ENCODE assay signal across 9 cellular contexts in genomic region chr3:197949191-197949766, GRCh38. TPM values are rescaled to one million over a fixed set of nuclear protein-coding genes. Genes with fewer than 3 reads are reported as not detected.
DNase-seq lines count a peak whose midpoint lies in the region; TF ChIP-seq lines count a peak whose summit lies in the region.
"Had no signal": no experiment of that assay in that cellular context is flagged by ENCODE, and none has a peak within 500 bp of the region (broad histone marks: within the 10 kb centered on the region; RNA-seq: fewer than 3 reads in every experiment).

No MANE protein-coding gene starts in this region.

- CTCF ChIA-PET in OCI-LY7 (lab: Charles Lee; ENCODE audit: unreplicated experiment), result no interaction called here

- H3K36me3 ChIP-seq in OCI-LY7 (ENCODE audit: insufficient read depth, low read length), result peaks cover 41% of the 10 kb centered on the region
- peaks cover 4 to 5% of the 10 kb centered on the region in 2 donors for H3K36me3 ChIP-seq in esophagus (ENCODE audit: control insufficient read depth in 2 of 2, insufficient read depth in 2 of 2, low read length in 1 of 2)
- peaks cover 0 to 18% of the 10 kb centered on the region in 2 donors for H3K36me3 ChIP-seq in prostate gland

- WGBS in esophagus, 2 donors, result 19 to 20% methylated on average over 16 of the region's 16 CpGs
- WGBS in prostate gland, result 19% methylated on average over 16 of the region's 16 CpGs

- BruUV-seq in OCI-LY7 (replicated peaks; lab: Mats Ljungman, UMichigan), result TSS peak; percentile 45

- peak overlapping the region; percentile 75 for H2AFZ ChIP-seq in OCI-LY7 (ENCODE audit: low read length)

- H3K9me2 ChIP-seq in OCI-LY7 (ENCODE audit: insufficient read depth, low read length), result no peaks in the 10 kb centered on the region

- H3K4me3 ChIP-seq in GM12865 (ENCODE audit: low read depth, low read length) (peak overlapping the region; percentile 94), OCI-LY7 (ENCODE audit: low read depth, low read length, poor library complexity, severe bottlenecking) (peak overlapping the region; percentile 84), esophagus (ENCODE audit: low read depth in 1 of 2, low read length in 2 of 2) (peak overlapping the region; percentile 44 to 99), prostate gland (peak overlapping the region; percentile 58 to 63)

- peak overlapping the region; percentile 77 for H3K4me2 ChIP-seq in OCI-LY7 (ENCODE audit: low read length)

- H3K4me1 ChIP-seq in OCI-LY7 (ENCODE audit: insufficient read depth, low read length, poor library complexity, severe bottlenecking) (peaks cover 36% of the 10 kb centered on the region), esophagus (ENCODE audit: control insufficient read depth in 2 of 2, insufficient read depth in 2 of 2, low read length in 1 of 2) (peaks cover 0 to 2% of the 10 kb centered on the region in 2 donors), prostate gland (replicated peaks) (peaks cover 12% of the 10 kb centered on the region)

- H3K79me2 ChIP-seq in OCI-LY7 (ENCODE audit: insufficient read depth, low read depth, low read length), result peaks cover 43% of the 10 kb centered on the region

- H3K27ac ChIP-seq in OCI-LY7 (ENCODE audit: low read depth, low read length, poor library complexity, severe bottlenecking) (peak overlapping the region; percentile 57), esophagus (ENCODE audit: low read depth in 2 of 2, low read length in 1 of 2) (peak overlapping the region; percentile 73 to 94), prostate gland (peak overlapping the region; percentile 88 to 91)

- no peak for DNase-seq in GM12865 (ENCODE audit: low read depth)
- no peak for DNase-seq in OCI-LY7 (ENCODE audit: low spot score)
- DNase-seq in prostate gland (ENCODE audit: low spot score), result no peak
- DNase-seq in AG20443 (ENCODE audit: low spot score), result no peak
- DNase-seq in GDM1 (lab: John Stamatoyannopoulos, UW), result no peak
- DNase-seq in NCI-H510A (lab: John Stamatoyannopoulos, UW), result no peak
- no peak for DNase-seq in NCI-H2227 (lab: John Stamatoyannopoulos, UW; ENCODE audit: unreplicated experiment)

- TF ChIP-seq CTCF in GM12865 (IDR thresholded peaks at IDR 0.05; ENCODE audit: insufficient read depth, low read depth, low read length, missing control alignments) (no peak), OCI-LY7 (conservative IDR thresholded peaks at IDR 0.05; ENCODE audit: low read length) (no peak), prostate gland (IDR thresholded peaks at IDR 0.05) (no peak)

- no peaks in the 10 kb centered on the region for H3K27me3 ChIP-seq in esophagus (ENCODE audit: control insufficient read depth in 1 of 2, insufficient read depth in 2 of 2, low read length in 2 of 2)
- H3K27me3 ChIP-seq in prostate gland (replicated peaks; ENCODE audit: insufficient read depth), result no peaks in the 10 kb centered on the region

- POLR2A ChIA-PET in OCI-LY7 (lab: Charles Lee), result interaction anchor here (0.5 to 0.6 kb wide), 3 partner anchors 10 to 478 kb away, joined by 3 read pairs; no protein-coding TSS in a partner anchor

- H3K9me3 ChIP-seq in OCI-LY7 (ENCODE audit: low read length) (no peaks in the 10 kb centered on the region), esophagus (ENCODE audit: control insufficient read depth in 2 of 2, insufficient read depth in 1 of 2, low read depth in 1 of 2, low read length in 1 of 2) (no peaks in the 10 kb centered on the region), prostate gland (no peaks in the 10 kb centered on the region)
- H3K9me3 ChIP-seq: mucosa of descending colon had no signal

- TF ChIP-seq POLR2A in prostate gland (IDR thresholded peaks at IDR 0.05), result no peak

- intact Hi-C loops in OCI-LY7 (cut with micrococcal nuclease; ENCODE audit: unreplicated experiment) (loop anchor here (2.0 kb wide), 1 partner anchor 350 kb away; no protein-coding TSS in a partner anchor), prostate gland (cut with DNase I) (no loop called here)

- H4K20me1 ChIP-seq in OCI-LY7 (ENCODE audit: insufficient read depth, low read length), result peaks cover 23% of the 10 kb centered on the region

RNA-seq across cellular contexts. Expression of gene RPL35A, which starts 0.7 kb away (rescaled TPM):
- 846 and 968 TPM in 2 replicates for total RNA-seq in OCI-LY7 (2014; rRNA removed; shearing (Covaris generic))
- total RNA-seq in OCI-LY7 (2022), result 1,146 and 1,184 TPM in 2 replicates
- polyA plus RNA-seq in esophagus, result 1,000 to 10,000 TPM; 1,287 to 1,822 TPM
- total RNA-seq in prostate gland, result 1,000 to 10,000 TPM in 1 of 2 donors, 100 to 1,000 TPM in 1; 480 to 1,367 TPM

RNA-seq across cellular contexts. Expression of gene LMLN, which starts 10.7 kb away (rescaled TPM):
- 0.50 and 3.7 TPM in 2 replicates for total RNA-seq in OCI-LY7 (2014; rRNA removed; shearing (Covaris generic))
- total RNA-seq in OCI-LY7 (2022), result 6.2 and 7.1 TPM in 2 replicates
- 1 to 10 TPM; 1.3 to 2.4 TPM for polyA plus RNA-seq in esophagus
- 10 to 100 TPM in 1 of 2 donors, 1 to 10 TPM in 1; 6.8 to 16.9 TPM for total RNA-seq in prostate gland
